Comparison of ENCODE assay signal across 11 cellular contexts in genomic region chr19:10499550-10500246, GRCh38. TPM values are rescaled to one million over a fixed set of nuclear protein-coding genes. Genes with fewer than 3 reads are reported as not detected.
DNase-seq lines count a peak whose midpoint lies in the region; ATAC-seq and TF ChIP-seq lines count a peak whose summit lies in the region.
"Had no signal": no experiment of that assay in that cellular context is flagged by ENCODE, and none has a peak within 500 bp of the region (broad histone marks: within the 10 kb centered on the region; RNA-seq: fewer than 3 reads in every experiment).

No MANE protein-coding gene starts in this region.

- H3F3A ChIP-seq in MM.1S (ENCODE audit: insufficient read depth, low read length) = peaks cover 20% of the 10 kb centered on the region

- POLR2A ChIA-PET in activated CD4-positive, alpha-beta T cell treated with anti-CD3 and anti-CD28 coated beads, Interleukin-2, amount 10 ng/mL, durations not matched to agents 7 days and 5 days (lab: Charles Lee) = no interaction called here

- no peaks in the 10 kb centered on the region for H3K9me3 Mint-ChIP-seq in activated CD4-positive, alpha-beta T cell treated with anti-CD3 and anti-CD28 coated beads, Interleukin-2, amount 10 ng/mL, durations not matched to agents 7 days and 5 days
- H3K9me3 Mint-ChIP-seq in progenitor cell of endocrine pancreas (ENCODE audit: low read depth) = no peaks in the 10 kb centered on the region

- peaks cover 43% of the 10 kb centered on the region for H3K4me1 Mint-ChIP-seq in activated CD4-positive, alpha-beta T cell treated with anti-CD3 and anti-CD28 coated beads, Interleukin-2, amount 10 ng/mL, durations not matched to agents 7 days and 5 days
- H3K4me1 Mint-ChIP-seq in progenitor cell of endocrine pancreas (ENCODE audit: low read depth) = peaks cover 5% of the 10 kb centered on the region

- intact Hi-C loops in posterior vena cava (cut with DNase I) = no loop called here

- H3K79me2 ChIP-seq in MM.1S (ENCODE audit: low read length) = peaks cover 79% of the 10 kb centered on the region

- H3K27me3 ChIP-seq in MM.1S (replicated peaks; ENCODE audit: insufficient read depth, low read length) (no peaks in the 10 kb centered on the region), esophagus (ENCODE audit: control insufficient read depth in 1 of 2, insufficient read depth in 2 of 2, low read length in 2 of 2) (no peaks in the 10 kb centered on the region)

- TF ChIP-seq CTCF in MM.1S (IDR thresholded peaks at IDR 0.05; ENCODE audit: low read length) (no peak), progenitor cell of endocrine pancreas (IDR thresholded peaks at IDR 0.05; ENCODE audit: unreplicated experiment) (no peak)

- no peaks in the 10 kb centered on the region for H3K9me2 ChIP-seq in MM.1S (replicated peaks; ENCODE audit: insufficient read depth, low read length)

- H3K9me3 ChIP-seq in MM.1S (replicated peaks; ENCODE audit: insufficient read depth, low read length) (no peaks in the 10 kb centered on the region), esophagus (ENCODE audit: control insufficient read depth in 2 of 2, insufficient read depth in 1 of 2, low read depth in 1 of 2, low read length in 1 of 2) (no peaks in the 10 kb centered on the region)

- no peaks in the 10 kb centered on the region for H4K20me1 ChIP-seq in MM.1S (ENCODE audit: insufficient read depth, low read length)

- CTCF ChIA-PET in activated CD4-positive, alpha-beta T cell treated with anti-CD3 and anti-CD28 coated beads, Interleukin-2, amount 10 ng/mL, durations not matched to agents 7 days and 5 days (lab: Charles Lee) = interaction anchor here (0.5 to 1.8 kb wide), 2 partner anchors 16 to 133 kb away, joined by 3 to 6 read pairs; no protein-coding TSS in a partner anchor

- H3K4me1 ChIP-seq in MM.1S (ENCODE audit: low read length) (peaks cover 19% of the 10 kb centered on the region), esophagus (ENCODE audit: control insufficient read depth in 2 of 2, insufficient read depth in 2 of 2, low read length in 1 of 2) (peaks cover 4 to 17% of the 10 kb centered on the region in 2 donors)

- no peak overlapping the region for H2AFZ ChIP-seq in MM.1S (ENCODE audit: low read length)

- peaks cover 8% of the 10 kb centered on the region; the same call in 1 of the 2 replicates for H3K36me3 ChIP-seq in MM.1S (replicated peaks; ENCODE audit: insufficient read depth, low read length)
- H3K36me3 ChIP-seq in esophagus (ENCODE audit: control insufficient read depth in 2 of 2, insufficient read depth in 2 of 2, low read length in 1 of 2) = peaks cover 2 to 15% of the 10 kb centered on the region in 2 donors

- DNase-seq in activated CD4-positive, alpha-beta T cell treated with anti-CD3 and anti-CD28 coated beads, Interleukin-2, amount 10 ng/mL, durations not matched to agents 7 days and 5 days = no peak
- no peak for DNase-seq in activated CD4-positive, alpha-beta T cell treated with anti-CD3 and anti-CD28 coated beads for 4 hours
- DNase-seq in MM.1S (no peak), progenitor cell of endocrine pancreas (ENCODE audit: low spot score, unreplicated experiment) (no peak), NCI-H2081 treated with DMSO at 0.1 percent for 48 hours (lab: John Stamatoyannopoulos, UW) (no peak), posterior vena cava (ENCODE audit: low spot score) (no peak)
- DNase-seq: left ventricle myocardium superior; occipital lobe; stimulated activated CD4-positive, alpha-beta T cell treated with anti-CD3 and anti-CD28 coated beads, Interleukin-12 subunit alpha, Interleukin-12 subunit beta, amount 100 ng/mL, for 4 hours had no signal

- H3K27ac ChIP-seq in MM.1S (ENCODE audit: low read length) = peak overlapping the region; percentile 66; the same call in 1 of the 2 replicates
- peak overlapping the region; percentile 21 to 58 for H3K27ac ChIP-seq in esophagus (ENCODE audit: low read depth in 2 of 2, low read length in 1 of 2)

- H3K27ac Mint-ChIP-seq in activated CD4-positive, alpha-beta T cell treated with anti-CD3 and anti-CD28 coated beads, Interleukin-2, amount 10 ng/mL, durations not matched to agents 7 days and 5 days = peak overlapping the region; percentile 80
- H3K27ac Mint-ChIP-seq in progenitor cell of endocrine pancreas = no peak overlapping the region

- no peaks in the 10 kb centered on the region for H3K27me3 Mint-ChIP-seq in activated CD4-positive, alpha-beta T cell treated with anti-CD3 and anti-CD28 coated beads, Interleukin-2, amount 10 ng/mL, durations not matched to agents 7 days and 5 days
- H3K27me3 Mint-ChIP-seq in progenitor cell of endocrine pancreas = no peaks in the 10 kb centered on the region

- peak overlapping the region; percentile 54; the same call in 1 of the 2 replicates for H3K4me2 ChIP-seq in MM.1S (ENCODE audit: low read depth, low read length)

- ATAC-seq in GM18519 (IDR thresholded peaks at IDR 0.05; ENCODE audit: low FRiP score, unreplicated experiment) = no peak
- ATAC-seq: left ventricle myocardium superior had no signal

- H3K36me3 Mint-ChIP-seq in activated CD4-positive, alpha-beta T cell treated with anti-CD3 and anti-CD28 coated beads, Interleukin-2, amount 10 ng/mL, durations not matched to agents 7 days and 5 days (ENCODE audit: low read depth) = peaks cover 34% of the 10 kb centered on the region
- H3K36me3 Mint-ChIP-seq in progenitor cell of endocrine pancreas (ENCODE audit: insufficient read depth) = peaks cover 10% of the 10 kb centered on the region

- no peak overlapping the region for H3K4me3 Mint-ChIP-seq in activated CD4-positive, alpha-beta T cell treated with anti-CD3 and anti-CD28 coated beads, Interleukin-2, amount 10 ng/mL, durations not matched to agents 7 days and 5 days
- peak overlapping the region; percentile 46 for H3K4me3 Mint-ChIP-seq in progenitor cell of endocrine pancreas (ENCODE audit: low read depth)

- 77 to 78% methylated on average over 24 of the region's 24 CpGs for WGBS in esophagus, 2 donors

- no peak overlapping the region for H3K9ac ChIP-seq in MM.1S (ENCODE audit: low read length)

- no peak overlapping the region for H3K4me3 ChIP-seq in MM.1S (ENCODE audit: low read length)
- no peak overlapping the region for H3K4me3 ChIP-seq in esophagus (ENCODE audit: low read depth in 1 of 2, low read length in 2 of 2)

RNA-seq across cellular contexts. Expression of gene KEAP1, which starts 3.5 kb away (rescaled TPM):
- total RNA-seq in activated CD4-positive, alpha-beta T cell treated with anti-CD3 and anti-CD28 coated beads, Interleukin-2, amount 10 ng/mL, durations not matched to agents 7 days and 5 days = 10 to 100 TPM; 68.3 to 93.8 TPM
- polyA plus RNA-seq in esophagus = 10 to 100 TPM; 54.2 to 63.9 TPM
- total RNA-seq in progenitor cell of endocrine pancreas (64.7 and 76.6 TPM in 2 replicates), posterior vena cava (10 to 100 TPM; 37.4 to 48.1 TPM)

RNA-seq across cellular contexts. Expression of gene S1PR5, which starts 17.5 kb away (rescaled TPM):
- total RNA-seq in activated CD4-positive, alpha-beta T cell treated with anti-CD3 and anti-CD28 coated beads, Interleukin-2, amount 10 ng/mL, durations not matched to agents 7 days and 5 days = not detected
- polyA plus RNA-seq in esophagus = 10 to 100 TPM in 1 of 2 donors, 1 to 10 TPM in 1; 9.4 to 12.1 TPM
- total RNA-seq in progenitor cell of endocrine pancreas (not detected in 2 replicates), posterior vena cava (not detected)
- total RNA-seq: left ventricle myocardium superior had no signal

RNA-seq across cellular contexts. Expression of gene ATG4D, which starts 44.0 kb away (rescaled TPM):
- total RNA-seq in activated CD4-positive, alpha-beta T cell treated with anti-CD3 and anti-CD28 coated beads, Interleukin-2, amount 10 ng/mL, durations not matched to agents 7 days and 5 days = 10 to 100 TPM; 40.0 to 41.4 TPM
- polyA plus RNA-seq in esophagus = 10 to 100 TPM; 43.9 to 53.6 TPM
- total RNA-seq in progenitor cell of endocrine pancreas = 44.9 and 52.6 TPM in 2 replicates
- total RNA-seq in posterior vena cava = 10 to 100 TPM; 14.2 to 14.8 TPM
